8 cellular contexts compared by ENCODE assay signal in genomic region chr7:158818325-158819213, GRCh38. TPM values are rescaled to one million over a fixed set of nuclear protein-coding genes. Genes with fewer than 3 reads are reported as not detected.
DNase-seq lines count a peak whose midpoint lies in the region; ATAC-seq lines count a peak whose summit lies in the region.

No MANE protein-coding gene starts in this region.

- peaks cover 85% of the 10 kb centered on the region for H3K4me1 Mint-ChIP-seq in activated CD4-positive, alpha-beta memory T cell treated with anti-CD3 and anti-CD28 coated beads for 36 hours (ENCODE audit: low read depth)

- H3K36me3 Mint-ChIP-seq in activated CD4-positive, alpha-beta memory T cell treated with anti-CD3 and anti-CD28 coated beads for 36 hours = no peaks in the 10 kb centered on the region

- peak; percentile 86 for ATAC-seq in HG02623 (IDR thresholded peaks at IDR 0.05; ENCODE audit: unreplicated experiment)

- CTCF ChIA-PET in activated CD4-positive, alpha-beta memory T cell treated with anti-CD3 and anti-CD28 coated beads for 36 hours (lab: Charles Lee) = interaction anchor here (0.8 to 1.0 kb wide), 2 partner anchors 32 to 159 kb away, joined by 3 read pairs; no protein-coding TSS in a partner anchor

- DNase-seq in DMS53 (lab: John Stamatoyannopoulos, UW) (peak; percentile 76), DMS53 treated with DMSO at 0.1 percent for 48 hours (lab: John Stamatoyannopoulos, UW; ENCODE audit: unreplicated experiment) (no peak), NAMALWA (ENCODE audit: low spot score) (peak; percentile 51), mesenteric fat pad (ENCODE audit: low spot score) (peak; percentile 96)
- DNase-seq in activated CD4-positive, alpha-beta memory T cell treated with anti-CD3 and anti-CD28 coated beads for 36 hours = peak; percentile 85
- peak; percentile 43 for DNase-seq in effector CD8-positive, alpha-beta T cell (lab: John Stamatoyannopoulos, UW)
- DNase-seq in stimulated activated CD8-positive, alpha-beta memory T cell treated with anti-CD3 and anti-CD28 coated beads, Interleukin-15, amount 100 ng/mL, for 48 hours (ENCODE audit: low read depth in 2 of 2) = peak; percentile 53 to 63

- POLR2A ChIA-PET in activated CD4-positive, alpha-beta memory T cell treated with anti-CD3 and anti-CD28 coated beads for 36 hours (lab: Charles Lee) = interaction anchor here (0.8 to 2.2 kb wide), 6 partner anchors 9 to 162 kb away, joined by 3 to 19 read pairs (median 5); partner anchors contain the start of genes ESYT2 and NCAPG2

- H3K27me3 Mint-ChIP-seq in activated CD4-positive, alpha-beta memory T cell treated with anti-CD3 and anti-CD28 coated beads for 36 hours = no peaks in the 10 kb centered on the region

- H3K4me3 Mint-ChIP-seq in activated CD4-positive, alpha-beta memory T cell treated with anti-CD3 and anti-CD28 coated beads for 36 hours = peak overlapping the region; percentile 78

- H3K9me3 Mint-ChIP-seq in activated CD4-positive, alpha-beta memory T cell treated with anti-CD3 and anti-CD28 coated beads for 36 hours = no peaks in the 10 kb centered on the region

- intact Hi-C loops in activated CD4-positive, alpha-beta memory T cell treated with anti-CD3 and anti-CD28 coated beads for 36 hours (cut with micrococcal nuclease) = loop anchor here (1.0 to 2.0 kb wide), 2 partner anchors 11 to 114 kb away; partner anchors contain the start of genes ESYT2 and NCAPG2

- peak overlapping the region; percentile 95 for H3K27ac Mint-ChIP-seq in activated CD4-positive, alpha-beta memory T cell treated with anti-CD3 and anti-CD28 coated beads for 36 hours

RNA-seq across cellular contexts. Expression of gene ESYT2, which starts 10.7 kb away (rescaled TPM):
- 10 to 100 TPM; 62.4 to 64.2 TPM for total RNA-seq in activated CD4-positive, alpha-beta memory T cell treated with anti-CD3 and anti-CD28 coated beads for 36 hours
- total RNA-seq in mesenteric fat pad = 79.5 TPM

RNA-seq across cellular contexts. Expression of gene DYNC2I1, which starts 37.8 kb away (rescaled TPM):
- 10 to 100 TPM in 1 of 2 experiments, 1 to 10 TPM in 1; 9.2 to 10.2 TPM for total RNA-seq in activated CD4-positive, alpha-beta memory T cell treated with anti-CD3 and anti-CD28 coated beads for 36 hours
- 20.3 TPM for total RNA-seq in mesenteric fat pad
